In the genomic region with DNA sequence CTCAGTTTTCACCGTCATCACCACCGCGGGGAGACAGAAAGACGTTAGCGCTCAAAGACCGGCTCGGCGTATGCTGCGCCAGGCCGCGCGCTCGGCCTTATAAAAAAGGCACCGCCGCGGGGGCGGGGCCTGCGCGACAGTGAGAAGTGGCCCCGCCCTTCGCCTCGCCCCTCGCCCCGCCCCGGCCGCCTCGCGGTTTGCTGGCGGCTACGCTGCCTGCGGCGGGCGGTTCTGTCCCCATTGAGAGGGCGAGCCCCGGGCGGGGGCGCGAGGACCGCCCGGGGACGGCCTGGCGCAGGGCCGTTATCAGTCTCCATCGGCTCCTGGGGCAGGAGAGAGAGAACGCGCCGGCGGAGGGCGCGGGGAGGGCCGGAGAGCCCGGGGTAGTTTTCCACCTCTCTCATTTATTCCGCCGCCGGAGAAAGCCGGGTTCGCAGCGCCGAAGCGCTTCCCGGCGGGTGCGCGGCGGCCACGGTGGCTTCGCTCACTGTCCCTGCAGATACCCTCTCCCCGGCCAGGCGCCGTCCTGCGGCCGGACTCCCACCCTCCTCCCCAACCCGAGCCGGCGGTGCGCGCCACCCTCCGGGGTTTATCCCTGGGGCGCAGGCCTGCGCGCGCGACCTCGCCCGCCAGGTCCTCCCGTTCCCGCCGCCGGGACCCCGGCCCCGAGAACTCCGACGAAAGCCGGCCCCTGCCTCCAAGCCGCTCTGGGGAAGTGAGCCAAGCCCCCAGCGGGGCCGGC, we compare ENCODE assay signal across 1 cellular context.
TF ChIP-seq lines count a peak whose summit lies in the region.

No MANE protein-coding gene starts in this region.

TF ChIP-seq in Ishikawa, 13 proteins besides CTCF, POLR2A, EP300 and RAD21 (continued from another document):
- TF ChIP-seq, protein P1, sequence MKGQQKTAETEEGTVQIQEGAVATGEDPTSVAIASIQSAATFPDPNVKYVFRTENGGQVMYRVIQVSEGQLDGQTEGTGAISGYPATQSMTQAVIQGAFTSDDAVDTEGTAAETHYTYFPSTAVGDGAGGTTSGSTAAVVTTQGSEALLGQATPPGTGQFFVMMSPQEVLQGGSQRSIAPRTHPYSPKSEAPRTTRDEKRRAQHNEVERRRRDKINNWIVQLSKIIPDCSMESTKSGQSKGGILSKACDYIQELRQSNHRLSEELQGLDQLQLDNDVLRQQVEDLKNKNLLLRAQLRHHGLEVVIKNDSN (IDR thresholded peaks at IDR 0.05), result no peak
- peak; percentile 92 for TF ChIP-seq ZBTB7A (IDR thresholded peaks at IDR 0.05; ENCODE audit: low read depth)
- TF ChIP-seq YY1 (IDR thresholded peaks at IDR 0.05; ENCODE audit: low read depth), result no peak
- no peak for TF ChIP-seq FOXM1 (IDR thresholded peaks at IDR 0.05; ENCODE audit: borderline replicate concordance, low read depth)
- TF ChIP-seq EGR1 (IDR thresholded peaks at IDR 0.05), result peak; percentile 64
